Comparison of ENCODE assay signal across 17 cellular contexts in the genomic region with DNA sequence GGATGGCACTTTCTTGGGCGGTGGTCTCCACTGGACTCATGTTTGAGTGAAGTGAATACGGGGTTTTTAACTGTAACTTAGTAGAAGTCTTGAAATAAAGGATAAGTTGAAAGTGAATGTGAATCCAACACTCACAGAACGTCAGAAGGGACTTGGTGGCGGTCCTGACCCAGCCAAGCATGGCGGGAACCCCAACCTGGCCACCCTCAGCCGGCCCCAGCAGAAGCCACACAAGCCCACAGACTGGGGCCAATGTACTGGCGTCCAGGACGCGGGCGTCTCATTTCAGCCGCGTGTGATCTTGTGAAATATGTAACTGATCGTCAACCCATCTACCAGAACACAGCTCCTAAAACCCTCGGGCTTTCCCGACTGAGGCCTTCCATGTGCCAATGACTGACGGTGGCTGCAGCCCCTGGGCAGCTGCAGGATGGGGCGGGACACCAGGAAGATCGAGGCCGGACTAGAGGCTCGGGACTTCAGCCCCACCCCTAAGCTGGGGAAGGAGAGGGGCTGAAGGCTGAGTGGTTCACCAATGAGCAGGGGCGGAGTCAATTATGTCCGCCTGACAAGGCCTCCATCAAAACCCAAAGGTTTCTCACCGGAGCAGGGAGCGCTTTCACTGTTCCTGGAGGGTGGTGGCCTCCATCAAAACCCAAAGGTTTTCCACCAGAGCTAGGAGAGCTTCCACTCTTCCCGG.
DNase-seq lines count a peak whose midpoint lies in the region; ATAC-seq and TF ChIP-seq lines count a peak whose summit lies in the region.
"Had no signal": no experiment of that assay in that cellular context is flagged by ENCODE, and none has a peak within 500 bp of the region (broad histone marks: within the 10 kb centered on the region; RNA-seq: fewer than 3 reads in every experiment).

No MANE protein-coding gene starts in this region.

- H3K9ac ChIP-seq in BLaER1: peak overlapping the region; percentile 67; the same call in 1 of the 2 replicates

- no peaks in the 10 kb centered on the region; the same call in 1 of the 2 replicates for H3K79me2 ChIP-seq in GM23338 (replicated peaks; ENCODE audit: insufficient read depth)

- POLR2A ChIA-PET in WTC11 (lab: Charles Lee): no interaction called here
- POLR2A ChIA-PET in activated CD4-positive, alpha-beta T cell treated with anti-CD3 and anti-CD28 coated beads for 36 hours (lab: Charles Lee): no interaction called here

- H3K4me2 ChIP-seq in BLaER1 (peak overlapping the region; percentile 94), GM23338 (no peak overlapping the region)

- CTCF ChIA-PET in WTC11 (lab: Charles Lee): interaction anchor here (0.6 kb wide), 1 partner anchor 277 kb away, joined by 3 read pairs; no protein-coding TSS in a partner anchor
- CTCF ChIA-PET in activated CD4-positive, alpha-beta T cell treated with anti-CD3 and anti-CD28 coated beads for 36 hours (lab: Charles Lee): interaction anchor here (0.6 kb wide), 2 partner anchors 88 to 412 kb away, joined by 3 read pairs; no protein-coding TSS in a partner anchor

- no peak overlapping the region for H2AFZ ChIP-seq in GM23338

- H4K20me1 ChIP-seq in BLaER1 (peaks cover 46% of the 10 kb centered on the region), GM23338 (replicated peaks; ENCODE audit: insufficient read depth) (0 out of 2 replicates have a peak, but pooled peaks cover 4% of the 10 kb centered on the region)

- TF ChIP-seq CTCF in GM23338 (conservative IDR thresholded peaks at IDR 0.05; ENCODE audit: low read depth in 2 of 2) (no peak), WTC11 (IDR thresholded peaks at IDR 0.05) (no peak), HFFc6 (IDR thresholded peaks at IDR 0.05) (no peak)

- peaks cover 2% of the 10 kb centered on the region; the same call in 1 of the 3 replicates for H3K36me3 Mint-ChIP-seq in GM23338 (ENCODE audit: low read depth)
- H3K36me3 Mint-ChIP-seq in WTC11: no peaks in the 10 kb centered on the region
- peaks cover 0 to 7% of the 10 kb centered on the region in 2 donors for H3K36me3 Mint-ChIP-seq in naive B cell
- H3K36me3 Mint-ChIP-seq in activated CD4-positive, alpha-beta T cell treated with anti-CD3 and anti-CD28 coated beads for 36 hours (ENCODE audit: low read depth): no peaks in the 10 kb centered on the region
- H3K36me3 Mint-ChIP-seq in immature natural killer cell: peaks cover 0 to 10% (median 9%) of the 10 kb centered on the region in 3 donors
- H3K36me3 Mint-ChIP-seq in HFFc6 (ENCODE audit: low read depth): 0 out of 2 replicates have a peak, but pooled peaks cover under 1% of the 10 kb centered on the region

- H3K36me3 ChIP-seq in BLaER1 (peaks cover 12% of the 10 kb centered on the region), GM23338 (ENCODE audit: insufficient read depth) (no peaks in the 10 kb centered on the region)

- ATAC-seq in GM23338 (peak; percentile 70), WTC11 (peak; percentile 74), naive B cell (ENCODE audit: low read depth in 2 of 2) (no peak)
- no peak for ATAC-seq in activated CD4-positive, alpha-beta T cell treated with anti-CD3 and anti-CD28 coated beads for 36 hours

- no peaks in the 10 kb centered on the region for H3K9me3 ChIP-seq in BLaER1
- H3K9me3 ChIP-seq: BE2C, HAP-1 had no signal

- H3K9me3 Mint-ChIP-seq in GM23338 (no peaks in the 10 kb centered on the region), WTC11 (no peaks in the 10 kb centered on the region), naive B cell (no peaks in the 10 kb centered on the region), immature natural killer cell (no peaks in the 10 kb centered on the region), HFFc6 (no peaks in the 10 kb centered on the region)
- no peaks in the 10 kb centered on the region for H3K9me3 Mint-ChIP-seq in activated CD4-positive, alpha-beta T cell treated with anti-CD3 and anti-CD28 coated beads for 36 hours (ENCODE audit: low read depth)
- H3K9me3 Mint-ChIP-seq: CD4-positive, alpha-beta memory T cell had no signal

- peak overlapping the region; percentile 95 for H3K27ac ChIP-seq in BLaER1
- H3K27ac ChIP-seq in GM23338 (ENCODE audit: low read depth): no peak overlapping the region

- H3K4me3 Mint-ChIP-seq in GM23338 (no peak overlapping the region), WTC11 (no peak overlapping the region), naive B cell (peak overlapping the region in 4 of 8 donors; percentile 8 to 69 (median 34)), immature natural killer cell (no peak overlapping the region), HFFc6 (no peak overlapping the region)
- H3K4me3 Mint-ChIP-seq in activated CD4-positive, alpha-beta T cell treated with anti-CD3 and anti-CD28 coated beads for 36 hours: no peak overlapping the region
- H3K4me3 Mint-ChIP-seq: CD4-positive, alpha-beta memory T cell had no signal

- H3K9me2 ChIP-seq in GM23338 (ENCODE audit: insufficient read depth): no peaks in the 10 kb centered on the region

- H3K27me3 ChIP-seq in BLaER1: no peaks in the 10 kb centered on the region
- H3K27me3 ChIP-seq in GM23338 (ENCODE audit: insufficient read depth): no peaks in the 10 kb centered on the region
- H3K27me3 ChIP-seq: BE2C had no signal

- DNase-seq in GM23338 (ENCODE audit: low spot score) (peak; percentile 45), WTC11 (ENCODE audit: low spot score) (peak; percentile 30), naive B cell (no peak), medulla oblongata (ENCODE audit: extremely low spot score) (no peak), immature natural killer cell (no peak), HFFc6 (no peak)
- DNase-seq in activated CD4-positive, alpha-beta T cell treated with anti-CD3 and anti-CD28 coated beads for 36 hours: no peak
- DNase-seq: 8988T; BE2C; CD4-positive, alpha-beta memory T cell; KBM-7; NCI-H1417 treated with DMSO at 0.1 percent for 48 hours; NCI-H2029; NCI-H345; NCI-H524 treated with DMSO at 0.1 percent for 48 hours had no signal

- H3K4me1 ChIP-seq in BLaER1: peaks cover 99% of the 10 kb centered on the region
- no peaks in the 10 kb centered on the region for H3K4me1 ChIP-seq in GM23338 (ENCODE audit: insufficient read depth)
- H3K4me1 ChIP-seq: HAP-1 had no signal

- intact Hi-C loops in activated CD4-positive, alpha-beta T cell treated with anti-CD3 and anti-CD28 coated beads for 36 hours (cut with DNase I, micrococcal nuclease): no loop called here

- H3K27ac Mint-ChIP-seq in GM23338 (no peak overlapping the region), WTC11 (no peak overlapping the region), naive B cell (peak overlapping the region; percentile 44 to 97 (median 94)), immature natural killer cell (no peak overlapping the region), HFFc6 (no peak overlapping the region)
- H3K27ac Mint-ChIP-seq in activated CD4-positive, alpha-beta T cell treated with anti-CD3 and anti-CD28 coated beads for 36 hours: no peak overlapping the region

- H3K4me1 Mint-ChIP-seq in GM23338 (peaks cover 4% of the 10 kb centered on the region; the same call in 1 of the 3 replicates), WTC11 (no peaks in the 10 kb centered on the region), naive B cell (peaks cover 48 to 72% (median 53%) of the 10 kb centered on the region in 3 donors), immature natural killer cell (peaks cover 5 to 17% of the 10 kb centered on the region in 2 donors), HFFc6 (ENCODE audit: low read depth) (no peaks in the 10 kb centered on the region)
- peaks cover 16% of the 10 kb centered on the region for H3K4me1 Mint-ChIP-seq in activated CD4-positive, alpha-beta T cell treated with anti-CD3 and anti-CD28 coated beads for 36 hours

- peaks cover 25% of the 10 kb centered on the region for H3K27me3 Mint-ChIP-seq in GM23338 (ENCODE audit: insufficient read depth, low read depth, poor library complexity)
- H3K27me3 Mint-ChIP-seq in WTC11 (ENCODE audit: low read depth): no peaks in the 10 kb centered on the region
- no peaks in the 10 kb centered on the region for H3K27me3 Mint-ChIP-seq in naive B cell
- H3K27me3 Mint-ChIP-seq in activated CD4-positive, alpha-beta T cell treated with anti-CD3 and anti-CD28 coated beads for 36 hours: no peaks in the 10 kb centered on the region
- H3K27me3 Mint-ChIP-seq in immature natural killer cell (ENCODE audit: low read depth in 3 of 3): peaks cover 0 to 2% (median 2%) of the 10 kb centered on the region in 3 donors
- H3K27me3 Mint-ChIP-seq in HFFc6 (ENCODE audit: insufficient read depth): peaks cover 1% of the 10 kb centered on the region
- H3K27me3 Mint-ChIP-seq: CD4-positive, alpha-beta memory T cell had no signal

- no peaks in the 10 kb centered on the region for H3F3A ChIP-seq in GM23338 (replicated peaks; ENCODE audit: low read depth)

- H3K4me3 ChIP-seq in BLaER1 (peak overlapping the region; percentile 19; the same call in 1 of the 2 replicates), GM23338 (no peak overlapping the region)
- H3K4me3 ChIP-seq: HAP-1 had no signal

TF ChIP-seq in GM23338, 12 proteins besides CTCF, POLR2A, EP300 and RAD21 (continues in another document):
- TF ChIP-seq EZH2 (IDR thresholded peaks at IDR 0.05; ENCODE audit: low read depth, unreplicated experiment) (no peak), EZH2phosphoT487 (IDR thresholded peaks at IDR 0.05; ENCODE audit: unreplicated experiment) (no peak), STAT1 (IDR thresholded peaks at IDR 0.05; ENCODE audit: unreplicated experiment) (no peak)

TF ChIP-seq in WTC11, 78 proteins besides CTCF, POLR2A, EP300 and RAD21:
- TF ChIP-seq, protein P1, sequence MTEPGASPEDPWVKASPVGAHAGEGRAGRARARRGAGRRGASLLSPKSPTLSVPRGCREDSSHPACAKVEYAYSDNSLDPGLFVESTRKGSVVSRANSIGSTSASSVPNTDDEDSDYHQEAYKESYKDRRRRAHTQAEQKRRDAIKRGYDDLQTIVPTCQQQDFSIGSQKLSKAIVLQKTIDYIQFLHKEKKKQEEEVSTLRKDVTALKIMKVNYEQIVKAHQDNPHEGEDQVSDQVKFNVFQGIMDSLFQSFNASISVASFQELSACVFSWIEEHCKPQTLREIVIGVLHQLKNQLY (CRISPR knock-in tag; IDR thresholded peaks at IDR 0.05): no peak
- TF ChIP-seq, protein P2, sequence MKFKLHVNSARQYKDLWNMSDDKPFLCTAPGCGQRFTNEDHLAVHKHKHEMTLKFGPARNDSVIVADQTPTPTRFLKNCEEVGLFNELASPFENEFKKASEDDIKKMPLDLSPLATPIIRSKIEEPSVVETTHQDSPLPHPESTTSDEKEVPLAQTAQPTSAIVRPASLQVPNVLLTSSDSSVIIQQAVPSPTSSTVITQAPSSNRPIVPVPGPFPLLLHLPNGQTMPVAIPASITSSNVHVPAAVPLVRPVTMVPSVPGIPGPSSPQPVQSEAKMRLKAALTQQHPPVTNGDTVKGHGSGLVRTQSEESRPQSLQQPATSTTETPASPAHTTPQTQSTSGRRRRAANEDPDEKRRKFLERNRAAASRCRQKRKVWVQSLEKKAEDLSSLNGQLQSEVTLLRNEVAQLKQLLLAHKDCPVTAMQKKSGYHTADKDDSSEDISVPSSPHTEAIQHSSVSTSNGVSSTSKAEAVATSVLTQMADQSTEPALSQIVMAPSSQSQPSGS (CRISPR knock-in tag; IDR thresholded peaks at IDR 0.05; ENCODE audit: borderline replicate concordance, low read depth): no peak
- TF ChIP-seq GTF2I (CRISPR knock-in tag; conservative IDR thresholded peaks at IDR 0.05): no peak

Comparison
In these comparisons a context has a peak if more than half of its experiments do, and no peak if none do; other contexts are left out.
1. ATAC-seq: peak in GM23338 (single experiment) and WTC11 (single experiment); none in naive B cell (0 of 2) and activated CD4-positive, alpha-beta T cell treated with anti-CD3 and anti-CD28 coated beads for 36 hours (single experiment).
2. DNase-seq: peak in GM23338 (single experiment) and WTC11 (single experiment); none in naive B cell (single experiment), activated CD4-positive, alpha-beta T cell treated with anti-CD3 and anti-CD28 coated beads for 36 hours (single experiment), medulla oblongata (single experiment), immature natural killer cell (0 of 3) and HFFc6 (single experiment).
3. H3K27ac Mint-ChIP-seq: peak in naive B cell (6 of 6); none in GM23338 (single experiment), WTC11 (single experiment), activated CD4-positive, alpha-beta T cell treated with anti-CD3 and anti-CD28 coated beads for 36 hours (single experiment), immature natural killer cell (0 of 6) and HFFc6 (single experiment).